15 cellular contexts compared by ENCODE assay signal in the genomic region with DNA sequence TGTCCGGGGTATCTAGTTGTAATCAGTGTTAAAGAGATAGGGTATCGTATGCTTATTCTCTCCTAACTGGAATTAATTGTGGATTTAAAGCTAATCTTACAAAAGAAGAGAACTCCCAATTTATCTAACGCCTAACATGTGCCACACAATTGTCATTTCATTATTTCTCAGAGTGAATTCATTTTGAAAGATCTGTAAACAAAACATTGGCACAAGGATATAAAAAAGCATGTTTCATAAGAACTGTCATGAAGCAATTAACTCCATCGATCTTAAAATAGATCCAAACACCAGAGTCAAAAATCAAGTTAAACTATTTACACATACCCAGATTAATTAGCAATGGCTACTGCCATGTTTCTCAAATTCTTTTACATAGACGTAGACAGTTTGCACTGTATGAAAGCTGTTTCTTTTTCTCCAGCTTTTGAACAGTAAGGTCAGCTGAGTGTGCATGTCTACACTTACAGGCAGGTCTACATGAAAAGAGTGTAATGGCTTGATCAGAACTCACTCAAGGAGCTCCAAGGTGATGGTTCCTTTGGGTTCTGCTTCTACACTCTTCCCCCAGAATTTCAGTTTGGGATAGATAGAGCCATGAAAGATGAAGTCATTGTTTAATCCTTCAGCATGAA. TPM values are rescaled to one million over a fixed set of nuclear protein-coding genes. Genes with fewer than 3 reads are reported as not detected.
DNase-seq lines count a peak whose midpoint lies in the region; ATAC-seq, FAIRE-seq and TF ChIP-seq lines count a peak whose summit lies in the region.
"Had no signal": no experiment of that assay in that cellular context is flagged by ENCODE, and none has a peak within 500 bp of the region (broad histone marks: within the 10 kb centered on the region; RNA-seq: fewer than 3 reads in every experiment).

No MANE protein-coding gene starts in this region.

- CTCF ChIA-PET in H1 (lab: Charles Lee; ENCODE audit: partially characterized antibody): interaction anchor here (0.6 to 3.5 kb wide), 26 partner anchors 11 to 311 kb away, joined by 3 to 29 read pairs (median 4); a partner anchor contains a TSS
- CTCF ChIA-PET in activated naive CD4-positive, alpha-beta T cell treated with anti-CD3 and anti-CD28 coated beads, Interleukin-2, amount 10 ng/mL, durations not matched to agents 7 days and 5 days (lab: Charles Lee): interaction anchor here (1.1 to 2.8 kb wide), 10 partner anchors 12 to 311 kb away, joined by 3 to 15 read pairs (median 4); no protein-coding TSS in a partner anchor

- intact Hi-C loops in sigmoid colon (cut with DNase I): loop anchor here (1.0 to 2.0 kb wide), 2 partner anchors 94 to 311 kb away; no protein-coding TSS in a partner anchor

- DNase-seq in D721Med (ENCODE audit: insufficient read length, low spot score) (no peak), MM.1S (peak; percentile 16), H1 (ENCODE audit: low read depth in 1 of 2, low spot score in 2 of 2) (no peak), sigmoid colon (no peak)
- no peak for DNase-seq in stimulated activated naive B cell treated with anti-CD40 and anti-IgM and Interleukin-4, amounts not matched to agents 10 μg/mL and 1 μg/mL and 100 μg/mL, for 72 hours
- no peak for DNase-seq in activated naive CD4-positive, alpha-beta T cell treated with anti-CD3 and anti-CD28 coated beads, Interleukin-2, amount 10 ng/mL, durations not matched to agents 7 days and 5 days
- DNase-seq: DMS79 treated with DMSO at 0.1 percent for 48 hours, NCI-H1417 treated with DMSO at 0.1 percent for 48 hours, NCI-H2029 treated with DMSO at 0.1 percent for 48 hours had no signal

- no peaks in the 10 kb centered on the region for H3K23me2 ChIP-seq in H1 (ENCODE audit: low read depth, low read length)

- TF ChIP-seq EP300 in H1 (IDR thresholded peaks at IDR 0.05; ENCODE audit: borderline replicate concordance in 1 of 2, low read depth in 2 of 2, low read length in 2 of 2) (no peak), sigmoid colon (IDR thresholded peaks at IDR 0.05) (no peak)

- no peaks in the 10 kb centered on the region for H3K9me2 ChIP-seq in MM.1S (replicated peaks; ENCODE audit: insufficient read depth, low read length)

- H3K27ac ChIP-seq in MM.1S (ENCODE audit: low read length): peak overlapping the region; percentile 82
- H3K27ac ChIP-seq in H1 (ENCODE audit: low read depth, low read length): no peak overlapping the region
- H3K27ac ChIP-seq in sigmoid colon: no peak overlapping the region
- H3K27ac ChIP-seq: A549, RWPE1, SJCRH30 had no signal

- peak overlapping the region; percentile 96 for H3K27ac Mint-ChIP-seq in stimulated activated naive B cell treated with anti-CD40 and anti-IgM and Interleukin-4, amounts not matched to agents 10 μg/mL and 1 μg/mL and 100 μg/mL, for 72 hours
- H3K27ac Mint-ChIP-seq in activated naive CD4-positive, alpha-beta T cell treated with anti-CD3 and anti-CD28 coated beads, Interleukin-2, amount 10 ng/mL, durations not matched to agents 7 days and 5 days: no peak overlapping the region
- H3K27ac Mint-ChIP-seq: CD4-positive, CD25-positive, alpha-beta regulatory T cell had no signal

- no peak overlapping the region for H3K23ac ChIP-seq in H1 (ENCODE audit: insufficient read length)

- H3K9me3 ChIP-seq in MM.1S (replicated peaks; ENCODE audit: insufficient read depth, low read length) (no peaks in the 10 kb centered on the region), H1 (ENCODE audit: insufficient read depth in 2 of 2, low read depth in 1 of 2, low read length in 1 of 2) (no peaks in the 10 kb centered on the region), sigmoid colon (no peaks in the 10 kb centered on the region)
- H3K9me3 ChIP-seq: A549, SJCRH30 had no signal

- H3K27me3 Mint-ChIP-seq in stimulated activated naive B cell treated with anti-CD40 and anti-IgM and Interleukin-4, amounts not matched to agents 10 μg/mL and 1 μg/mL and 100 μg/mL, for 72 hours: no peaks in the 10 kb centered on the region
- peaks cover 7% of the 10 kb centered on the region for H3K27me3 Mint-ChIP-seq in activated naive CD4-positive, alpha-beta T cell treated with anti-CD3 and anti-CD28 coated beads, Interleukin-2, amount 10 ng/mL, durations not matched to agents 7 days and 5 days

- H3K27me3 ChIP-seq in MM.1S (replicated peaks; ENCODE audit: insufficient read depth, low read length) (no peaks in the 10 kb centered on the region), H1 (replicated peaks in 1 of 4; ENCODE audit: control insufficient read depth in 3 of 4, extremely low read depth in 1 of 4, insufficient read depth in 3 of 4, low read length in 3 of 4) (no peaks in the 10 kb centered on the region), sigmoid colon (no peaks in the 10 kb centered on the region)
- H3K27me3 ChIP-seq: SJCRH30 had no signal

- no peak overlapping the region for H2BK12ac ChIP-seq in H1 (ENCODE audit: low read depth, low read length)

- peaks cover 0 to 8% of the 10 kb centered on the region in 2 donors for H3K36me3 Mint-ChIP-seq in stimulated activated naive B cell treated with anti-CD40 and anti-IgM and Interleukin-4, amounts not matched to agents 10 μg/mL and 1 μg/mL and 100 μg/mL, for 72 hours
- H3K36me3 Mint-ChIP-seq in activated naive CD4-positive, alpha-beta T cell treated with anti-CD3 and anti-CD28 coated beads, Interleukin-2, amount 10 ng/mL, durations not matched to agents 7 days and 5 days: no peaks in the 10 kb centered on the region
- H3K36me3 Mint-ChIP-seq: CD4-positive, CD25-positive, alpha-beta regulatory T cell had no signal

- H4K91ac ChIP-seq in H1 (replicated peaks; ENCODE audit: insufficient read length, low read length): no peak overlapping the region

- peaks cover 22 to 24% of the 10 kb centered on the region in 2 donors for H3K4me1 Mint-ChIP-seq in stimulated activated naive B cell treated with anti-CD40 and anti-IgM and Interleukin-4, amounts not matched to agents 10 μg/mL and 1 μg/mL and 100 μg/mL, for 72 hours
- no peaks in the 10 kb centered on the region for H3K4me1 Mint-ChIP-seq in activated naive CD4-positive, alpha-beta T cell treated with anti-CD3 and anti-CD28 coated beads, Interleukin-2, amount 10 ng/mL, durations not matched to agents 7 days and 5 days

- no peak overlapping the region for H2BK5ac ChIP-seq in H1 (ENCODE audit: low read depth, low read length)

- no peak overlapping the region for H3K14ac ChIP-seq in H1 (ENCODE audit: insufficient read length)

- H4K20me1 ChIP-seq in MM.1S (ENCODE audit: insufficient read depth, low read length) (no peaks in the 10 kb centered on the region), H1 (replicated peaks in 1 of 2; ENCODE audit: control insufficient read depth in 1 of 2, insufficient read depth in 2 of 2, low read length in 2 of 2) (peaks cover 1 to 2% of the 10 kb centered on the region in 2 experiments)

- H3K4me1 ChIP-seq in MM.1S (ENCODE audit: low read length): peaks cover 17% of the 10 kb centered on the region
- peaks cover 0 to 6% (median 0%) of the 10 kb centered on the region in 4 experiments; a peak in 1 of 7 replicates for H3K4me1 ChIP-seq in H1 (replicated peaks in 1 of 4; ENCODE audit: control insufficient read depth in 3 of 4, insufficient read depth in 4 of 4, low read length in 3 of 4)
- H3K4me1 ChIP-seq in sigmoid colon: peaks cover 0 to 7% (median 0%) of the 10 kb centered on the region in 4 donors
- H3K4me1 ChIP-seq: SJCRH30 had no signal

- no peak overlapping the region for H2BK120ac ChIP-seq in H1 (replicated peaks; ENCODE audit: low read depth, low read length)

- H3K36me3 ChIP-seq in MM.1S (replicated peaks; ENCODE audit: insufficient read depth, low read length): no peaks in the 10 kb centered on the region
- H3K36me3 ChIP-seq in H1 (ENCODE audit: control insufficient read depth in 2 of 4, insufficient read depth in 4 of 4, low read length in 3 of 4): peaks cover 0 to 14% (median 9%) of the 10 kb centered on the region in 4 experiments; a peak in 5 of 8 replicates
- peaks cover 0 to 43% (median 0%) of the 10 kb centered on the region in 4 donors for H3K36me3 ChIP-seq in sigmoid colon
- H3K36me3 ChIP-seq: SJCRH30 had no signal

- H3K9me3 Mint-ChIP-seq in stimulated activated naive B cell treated with anti-CD40 and anti-IgM and Interleukin-4, amounts not matched to agents 10 μg/mL and 1 μg/mL and 100 μg/mL, for 72 hours: no peaks in the 10 kb centered on the region
- H3K9me3 Mint-ChIP-seq in activated naive CD4-positive, alpha-beta T cell treated with anti-CD3 and anti-CD28 coated beads, Interleukin-2, amount 10 ng/mL, durations not matched to agents 7 days and 5 days: no peaks in the 10 kb centered on the region
- H3K9me3 Mint-ChIP-seq: CD4-positive, CD25-positive, alpha-beta regulatory T cell had no signal

- POLR2A ChIA-PET in H1 (lab: Charles Lee; ENCODE audit: partially characterized antibody): interaction anchor here (0.7 to 1.4 kb wide), 2 partner anchors 25 to 39 kb away, joined by 3 to 6 read pairs; a partner anchor contains a TSS

- no peak overlapping the region for H3K56ac ChIP-seq in H1 (replicated peaks; ENCODE audit: insufficient read length, low read depth, low read length)

- H2BK20ac ChIP-seq in H1 (ENCODE audit: low read length): no peak overlapping the region

- H2BK15ac ChIP-seq in H1 (ENCODE audit: low read length): no peak overlapping the region

- peak overlapping the region; percentile 45 for H3K4me3 ChIP-seq in MM.1S (ENCODE audit: low read length)
- H3K4me3 ChIP-seq in H1 (ENCODE audit: extremely low read depth in 1 of 4, insufficient read depth in 2 of 4, low read depth in 3 of 4, low read length in 4 of 4): no peak overlapping the region
- H3K4me3 ChIP-seq in sigmoid colon: no peak overlapping the region
- H3K4me3 ChIP-seq: A549, SJCRH30 had no signal

- H3K79me1 ChIP-seq in H1 (ENCODE audit: low read depth, low read length): no peaks in the 10 kb centered on the region; the same call in 1 of the 2 replicates

- no peak for TF ChIP-seq CTCF in D721Med (IDR thresholded peaks at IDR 0.05; ENCODE audit: insufficient read depth, missing control alignments)
- no peak for TF ChIP-seq CTCF in MM.1S (IDR thresholded peaks at IDR 0.05; ENCODE audit: low read length)
- TF ChIP-seq CTCF in H1 (IDR thresholded peaks at IDR 0.05; ENCODE audit: control extremely low read depth in 1 of 3, insufficient read depth in 1 of 3, low read depth in 1 of 3, low read length in 3 of 3): no peak
- no peak for TF ChIP-seq CTCF in sigmoid colon (IDR thresholded peaks at IDR 0.05)

- peaks cover 22% of the 10 kb centered on the region for H3F3A ChIP-seq in MM.1S (ENCODE audit: insufficient read depth, low read length)

- no peak for TF ChIP-seq RAD21 in H1 (IDR thresholded peaks at IDR 0.05 in 1 of 2, conservative IDR thresholded peaks at IDR 0.05 in 1 of 2; ENCODE audit: low read depth in 2 of 2, low read length in 2 of 2)

- H2AFZ ChIP-seq in MM.1S (ENCODE audit: low read length): peak overlapping the region; percentile 60; the same call in 1 of the 2 replicates
- no peak overlapping the region for H2AFZ ChIP-seq in H1 (ENCODE audit: low read length)

- no peak overlapping the region for H2AK5ac ChIP-seq in H1 (ENCODE audit: low read depth, low read length)

- H3K4me2 ChIP-seq in MM.1S (ENCODE audit: low read depth, low read length) (peak overlapping the region; percentile 68), H1 (ENCODE audit: insufficient read depth in 1 of 2, low read depth in 2 of 2, low read length in 2 of 2) (no peak overlapping the region)
- H3K4me2 ChIP-seq: A549 had no signal

- no peak overlapping the region for H4K5ac ChIP-seq in H1 (ENCODE audit: insufficient read length, low read depth, low read length)

- H3K9ac ChIP-seq in MM.1S (ENCODE audit: low read length) (peak overlapping the region; percentile 44; the same call in 1 of the 2 replicates), H1 (replicated peaks in 1 of 4; ENCODE audit: extremely low read depth in 1 of 4, low read depth in 3 of 4, low read length in 3 of 4) (no peak overlapping the region)

- H3K79me2 ChIP-seq in MM.1S (ENCODE audit: low read length) (no peaks in the 10 kb centered on the region), H1 (ENCODE audit: control insufficient read depth in 1 of 2, insufficient read depth in 2 of 2, low read length in 2 of 2) (peaks cover 0 to 3% of the 10 kb centered on the region in 2 experiments; a peak in 1 of 4 replicates)

- H3K4ac ChIP-seq in H1 (replicated peaks; ENCODE audit: insufficient read length, low read depth, low read length): no peak overlapping the region

- H4K8ac ChIP-seq in H1 (ENCODE audit: extremely low read depth, insufficient read depth, low read length): no peak overlapping the region

- no peak for TF ChIP-seq POLR2A in H1 (IDR thresholded peaks at IDR 0.05; ENCODE audit: control extremely low read depth in 1 of 2, low read depth in 2 of 2, low read length in 2 of 2)
- TF ChIP-seq POLR2A in sigmoid colon (IDR thresholded peaks at IDR 0.05): no peak

- FAIRE-seq in D721Med (lab: Jason Lieb, UNC) (peak; percentile 68), H1 (lab: Jason Lieb, UNC) (peak; percentile 45)
- FAIRE-seq: A549, H54 had no signal

- peak overlapping the region; percentile 80 to 85 for H3K4me3 Mint-ChIP-seq in stimulated activated naive B cell treated with anti-CD40 and anti-IgM and Interleukin-4, amounts not matched to agents 10 μg/mL and 1 μg/mL and 100 μg/mL, for 72 hours
- no peak overlapping the region for H3K4me3 Mint-ChIP-seq in activated naive CD4-positive, alpha-beta T cell treated with anti-CD3 and anti-CD28 coated beads, Interleukin-2, amount 10 ng/mL, durations not matched to agents 7 days and 5 days

- WGBS in H1 (ENCODE audit: extremely low coverage in 1 of 2, insufficient coverage in 1 of 2, insufficient read length in 1 of 2, insufficient replicate concordance in 2 of 2, low coverage in 1 of 2, low lambda C conversion rate in 2 of 2, missing lambda C conversion rate in 1 of 2), 2 experiments: 94% methylated on average over 5 of the region's 5 CpGs; no CpG with 5 or more reads in 1 of the 2 experiments
- WGBS in sigmoid colon, 2 donors: 86 to 89% methylated on average over 5 of the region's 5 CpGs

- ATAC-seq in stimulated activated naive B cell treated with anti-CD40 and anti-IgM and Interleukin-4, amounts not matched to agents 10 μg/mL and 1 μg/mL and 100 μg/mL, for 72 hours (replicated peaks): no peak
- no peak for ATAC-seq in HG02571 (IDR thresholded peaks at IDR 0.05; ENCODE audit: unreplicated experiment)

- no peak overlapping the region for H3K18ac ChIP-seq in H1 (ENCODE audit: extremely low read depth, low read length)

RNA-seq across cellular contexts. Expression of a gene that starts 38.8 kb away (rescaled TPM):
- 18.8 and 20.1 TPM in 2 replicates for total RNA-seq in H1 (2021; fragmentation: NEBNext Ultra II Directional; extraction: Animal tissue kit (Norgen Biotek cat#: 25700))
- polyA plus RNA-seq in H1 (2011; rRNA removed) (9.4 and 14.5 TPM in 2 replicates), sigmoid colon (under 1 TPM in 1 of 3 donors, not detected in 2; 0.90 TPM)
- 12.6 TPM for polyA plus RNA-seq in H1 (2011; cell fraction: cytosol; rRNA removed)
- polyA plus RNA-seq in H1 (2011; cell fraction: nucleus; rRNA removed): 16.6 TPM
- polyA plus RNA-seq in H1 (2012, experiment 1 of 2): 14.4 to 20.9 TPM (median 16.7 TPM) in 4 replicates
- polyA plus RNA-seq in H1 (2012, experiment 2 of 2): 5.9 TPM
- 30.9 TPM for polyA plus RNA-seq in H1 (2013, experiment 1 of 2)
- polyA plus RNA-seq in H1 (2013, experiment 2 of 2): 31.4 TPM
- 14.4 and 19.5 TPM in 2 replicates for polyA minus RNA-seq in H1 (2011; rRNA and poly(A)+ RNA removed)
- polyA minus RNA-seq in H1 (2011; cell fraction: cytosol; rRNA and poly(A)+ RNA removed): 6.5 TPM
- 26.7 TPM for polyA minus RNA-seq in H1 (2011; cell fraction: nucleus; rRNA and poly(A)+ RNA removed)
- 1 to 10 TPM in 3 of 4 donors, under 1 TPM in 1; 0.83 to 1.3 (median 1.1) TPM for total RNA-seq in sigmoid colon
- total RNA-seq: SJCRH30 had no signal
